ENCODE assay signal across 1 cellular context in genomic region chr1:8495928-8496401, GRCh38.
TF ChIP-seq lines count a peak whose summit lies in the region.

No MANE protein-coding gene starts in this region.

TF ChIP-seq in HepG2, 621 proteins besides CTCF, POLR2A, EP300 and RAD21 (continued from another document):
- TF ChIP-seq IRF9 (CRISPR knock-in tag; IDR thresholded peaks at IDR 0.05; ENCODE audit: borderline replicate concordance), result no peak
